In the genomic region with DNA sequence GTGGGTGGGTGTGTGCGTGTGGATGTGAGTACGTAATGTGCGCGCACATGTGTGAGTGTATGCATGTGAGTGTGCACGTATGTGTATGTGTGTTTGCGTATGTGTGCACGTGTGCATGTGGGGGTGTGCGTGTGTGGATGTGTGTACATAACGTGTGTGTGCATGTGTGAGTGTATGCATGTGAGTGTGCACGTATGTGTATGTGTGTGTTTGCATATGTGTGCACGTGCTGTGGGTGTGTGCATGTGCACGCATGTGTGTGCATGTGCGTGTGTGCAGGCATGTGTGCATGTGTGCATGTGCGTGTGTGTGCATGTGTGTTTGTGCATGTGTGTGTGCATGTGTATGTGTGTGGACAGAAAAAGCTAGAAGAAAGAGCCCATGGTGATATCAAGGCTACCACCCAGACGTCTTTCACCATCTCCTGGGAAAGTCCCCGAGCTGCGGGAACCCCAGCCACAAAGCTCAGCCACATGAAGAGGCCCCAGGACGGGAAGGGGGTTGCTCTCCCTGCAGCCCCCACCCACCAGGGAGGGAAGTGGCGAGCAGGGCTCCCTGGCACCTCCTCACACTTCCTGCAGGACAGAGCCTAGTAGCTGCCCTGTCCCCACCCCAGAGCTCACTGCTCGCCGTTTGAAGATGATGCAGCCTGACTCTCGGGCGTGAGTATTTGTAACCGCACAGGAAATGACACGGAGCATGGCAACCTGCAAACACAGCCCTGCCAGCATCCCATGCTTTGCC, we compare ENCODE assay signal across 1 cellular context.
TF ChIP-seq lines count a peak whose summit lies in the region.

No MANE protein-coding gene starts in this region.

TF ChIP-seq in WTC11, 78 proteins besides CTCF, POLR2A, EP300 and RAD21 (continued from another document):
- no peak for TF ChIP-seq ARID4B (CRISPR knock-in tag; IDR thresholded peaks at IDR 0.05; ENCODE audit: borderline replicate concordance)
